In genomic region chr18:50879302-50880107, GRCh38 we compare ENCODE assay signal across 8 cellular contexts. TPM values are rescaled to one million over a fixed set of nuclear protein-coding genes. Genes with fewer than 3 reads are reported as not detected.
A peak's percentile ranks its signal among the peaks of the same experiment; 100 is the strongest.
DNase-seq lines count a peak whose midpoint lies in the region; ATAC-seq and TF ChIP-seq lines count a peak whose summit lies in the region.

No MANE protein-coding gene starts in this region.

- DNase-seq in BE2C: no peak
- DNase-seq in PC-3: peak; percentile 5
- DNase-seq in amygdala (lab: John Stamatoyannopoulos, UW): peak in 36 of 56 donors; percentile 7 to 84 (median 55)
- DNase-seq in right atrium auricular region (ENCODE audit: low spot score): no peak

- TF ChIP-seq CTCF in BE2C (IDR thresholded peaks at IDR 0.05; ENCODE audit: low read depth, low read length): no peak
- TF ChIP-seq CTCF in PC-3 (conservative IDR thresholded peaks at IDR 0.05; ENCODE audit: low read depth, low read length): no peak
- TF ChIP-seq CTCF in right atrium auricular region (IDR thresholded peaks at IDR 0.05): no peak

- H3K9ac ChIP-seq in PC-3 (ENCODE audit: low read length): peak overlapping the region; percentile 56; the same call in 1 of the 2 replicates
- peak overlapping the region; percentile 36 for H3K9ac ChIP-seq in rectal smooth muscle tissue (ENCODE audit: low read length)

- CTCF ChIA-PET in PC-3 (lab: Charles Lee): no interaction called here

- H3K36me3 ChIP-seq in BE2C (no peaks in the 10 kb centered on the region), PC-3 (ENCODE audit: low read depth, low read length) (no peaks in the 10 kb centered on the region), right atrium auricular region (no peaks in the 10 kb centered on the region), rectal smooth muscle tissue (ENCODE audit: control insufficient read depth, insufficient read depth, low read length) (no peaks in the 10 kb centered on the region)

- no peaks in the 10 kb centered on the region for H3K9me2 ChIP-seq in PC-3 (replicated peaks; ENCODE audit: low read length)

- H3K4me1 ChIP-seq in BE2C (no peaks in the 10 kb centered on the region), PC-3 (ENCODE audit: insufficient read depth, low read length) (no peaks in the 10 kb centered on the region), right atrium auricular region (peaks cover 0 to 14% of the 10 kb centered on the region in 2 donors), rectal smooth muscle tissue (ENCODE audit: control insufficient read depth, insufficient read depth, low read length) (peaks cover 7% of the 10 kb centered on the region)

- BruUV-seq in PC-3 (replicated peaks; lab: Mats Ljungman, UMichigan): no TSS peak

- H3K27ac ChIP-seq in PC-3 (ENCODE audit: low read length) (no peak overlapping the region), right atrium auricular region (peak overlapping the region; percentile 88 to 97), rectal smooth muscle tissue (ENCODE audit: low read depth, low read length) (peak overlapping the region; percentile 90)

- no peaks in the 10 kb centered on the region for H3F3A ChIP-seq in PC-3 (ENCODE audit: low read length, unreplicated experiment)

- peak overlapping the region; percentile 84 for H3K4me3 ChIP-seq in BE2C (ENCODE audit: low read depth, low read length)
- H3K4me3 ChIP-seq in PC-3 (ENCODE audit: low read length): peak overlapping the region; percentile 75
- H3K4me3 ChIP-seq in right atrium auricular region: peak overlapping the region; percentile 69 to 77
- H3K4me3 ChIP-seq in rectal smooth muscle tissue (ENCODE audit: low read length): peak overlapping the region; percentile 77

- peak overlapping the region; percentile 80 for H2AFZ ChIP-seq in PC-3 (ENCODE audit: low read length)

- intact Hi-C loops in PC-3 (cut with micrococcal nuclease): loop anchor here (5.0 kb wide), 2 partner anchors 88 to 153 kb away; partner anchors contain the start of genes ELAC1 and SMAD4

- H3K79me2 ChIP-seq in PC-3 (ENCODE audit: low read length): peaks cover 23% of the 10 kb centered on the region

- ATAC-seq in GM18909 (IDR thresholded peaks at IDR 0.05; ENCODE audit: poor library complexity, unreplicated experiment) (peak; percentile 32), HG03175 (IDR thresholded peaks at IDR 0.05; ENCODE audit: unreplicated experiment) (peak; percentile 27), PC-3 (peak; percentile 32), GM18858 (IDR thresholded peaks at IDR 0.05; ENCODE audit: unreplicated experiment) (no peak)

- H3K9me3 ChIP-seq in BE2C (no peaks in the 10 kb centered on the region), PC-3 (ENCODE audit: low read length) (no peaks in the 10 kb centered on the region), right atrium auricular region (no peaks in the 10 kb centered on the region)

- H3K27me3 ChIP-seq in BE2C (no peaks in the 10 kb centered on the region), PC-3 (ENCODE audit: low read length) (no peaks in the 10 kb centered on the region), right atrium auricular region (no peaks in the 10 kb centered on the region), rectal smooth muscle tissue (ENCODE audit: control insufficient read depth, insufficient read depth, low read length) (no peaks in the 10 kb centered on the region)

- POLR2A ChIA-PET in PC-3 (lab: Charles Lee; ENCODE audit: unreplicated experiment): interaction anchor here (0.9 kb wide), 1 partner anchor 151 kb away, joined by 4 read pairs; the partner anchor contains the start of gene SMAD4

- H3K4me2 ChIP-seq in PC-3 (ENCODE audit: low read length): peak overlapping the region; percentile 88

- H4K20me1 ChIP-seq in PC-3 (ENCODE audit: low read length): no peaks in the 10 kb centered on the region

RNA-seq across cellular contexts. Expression of gene ME2, which starts 0.6 kb away (rescaled TPM):
- 7.7 TPM for polyA plus RNA-seq in BE2C (2012; ENCODE audit: insufficient read depth, insufficient read length, low read depth)
- total RNA-seq in PC-3 (2014; rRNA removed) (21.9 and 29.1 TPM in 2 replicates), right atrium auricular region (100 to 1,000 TPM in 1 of 2 donors, 10 to 100 TPM in 1; 82.0 to 117 TPM)

RNA-seq across cellular contexts. Expression of gene MRO, which starts 59.7 kb away (rescaled TPM):
- not detected for polyA plus RNA-seq in BE2C (2012; ENCODE audit: insufficient read depth, insufficient read length, low read depth)
- total RNA-seq in PC-3 (2014; rRNA removed) (0.55 TPM in 1 of 2 replicates, not detected in the other), right atrium auricular region (1 to 10 TPM; 2.1 to 2.6 TPM)

Comparison
In these comparisons a context has a peak if more than half of its experiments do, and no peak if none do; other contexts are left out.
1. DNase-seq: peak in PC-3 (single experiment) and amygdala (36 of 56); none in BE2C (single experiment) and right atrium auricular region (single experiment).
2. Peak in every context shown above with its lines, with median percentiles within 50 percentile points of each other: H3K4me3 ChIP-seq.